ENCODE assay signal across 16 cellular contexts in the genomic region with DNA sequence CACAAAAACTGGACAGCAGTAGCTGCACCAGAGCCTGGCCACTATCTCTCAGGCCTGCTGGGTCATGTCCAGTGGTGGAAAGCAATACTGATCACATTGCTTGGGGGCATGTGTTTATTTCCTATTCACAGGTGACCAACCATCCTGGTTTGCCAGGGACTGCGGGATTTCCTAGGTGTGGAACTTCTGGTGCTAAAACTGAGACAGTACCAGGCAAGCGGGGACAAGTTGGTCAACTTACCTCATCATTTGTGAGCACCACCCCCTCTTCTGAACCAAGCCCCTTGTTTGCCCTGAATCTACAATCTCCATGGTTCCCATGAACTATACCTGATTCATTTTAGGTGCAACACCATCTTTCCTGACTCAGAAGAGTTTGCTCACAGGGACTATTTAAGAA.
DNase-seq lines count a peak whose midpoint lies in the region; ATAC-seq and TF ChIP-seq lines count a peak whose summit lies in the region.
"Had no signal": no experiment of that assay in that cellular context is flagged by ENCODE, and none has a peak within 500 bp of the region (broad histone marks: within the 10 kb centered on the region; RNA-seq: fewer than 3 reads in every experiment).

No MANE protein-coding gene starts in this region.

- WGBS in hepatocyte (ENCODE audit: low lambda C conversion rate, missing lambda C conversion rate), result 100% methylated on average over 2 of the region's 2 CpGs
- 99 to 100% methylated on average over 2 of the region's 2 CpGs for WGBS in aorta, 2 donors

- H3K4me3 ChIP-seq in hepatocyte (no peak overlapping the region), aorta (ENCODE audit: low read length in 2 of 2) (no peak overlapping the region)
- no peak overlapping the region for H3K4me3 ChIP-seq in CD4-positive, alpha-beta memory T cell (ENCODE audit: low read length in 2 of 2)
- H3K4me3 ChIP-seq: adrenal gland, gastrocnemius medialis, skin epidermis had no signal

- H3K36me3 ChIP-seq in hepatocyte (replicated peaks; ENCODE audit: insufficient read depth, low read depth), result no peaks in the 10 kb centered on the region
- H3K36me3 ChIP-seq in aorta (ENCODE audit: control insufficient read depth in 1 of 2, insufficient read depth in 2 of 2, low read length in 1 of 2), result peaks cover 0 to 6% of the 10 kb centered on the region in 2 donors
- H3K36me3 ChIP-seq in CD4-positive, alpha-beta memory T cell (ENCODE audit: insufficient read depth, low read length), result no peaks in the 10 kb centered on the region
- H3K36me3 ChIP-seq: adrenal gland, gastrocnemius medialis had no signal

- POLR2A ChIA-PET in CD4-positive, alpha-beta memory T cell (lab: Charles Lee; ENCODE audit: partially characterized antibody), result no interaction called here

- H3K27ac Mint-ChIP-seq in activated T-cell treated with anti-CD3 and anti-CD28 coated beads, Interleukin-2, amount 50 U/mL, for 72 hours, result peak overlapping the region; percentile 97
- peak overlapping the region in 1 of 7 donors; percentile 33 for H3K27ac Mint-ChIP-seq in CD4-positive, alpha-beta memory T cell
- H3K27ac Mint-ChIP-seq: nephron had no signal

- H4K20me1 ChIP-seq in hepatocyte (ENCODE audit: insufficient read depth, poor library complexity, severe bottlenecking), result no peaks in the 10 kb centered on the region

- H3K4me3 Mint-ChIP-seq in activated T-cell treated with anti-CD3 and anti-CD28 coated beads, Interleukin-2, amount 50 U/mL, for 72 hours, result peak overlapping the region; percentile 71 to 75
- peak overlapping the region in 4 of 8 donors; percentile 0 to 45 (median 9) for H3K4me3 Mint-ChIP-seq in CD4-positive, alpha-beta memory T cell
- H3K4me3 Mint-ChIP-seq: nephron had no signal

- intact Hi-C loops in aorta (cut with DNase I), result loop anchor here in 1 of 2 donors (5.0 kb wide), 1 partner anchor 121 kb away; no protein-coding TSS in a partner anchor
- intact Hi-C loops in CD4-positive, alpha-beta memory T cell (cut with micrococcal nuclease), result no loop called here

- CTCF ChIA-PET in CD4-positive, alpha-beta memory T cell (lab: Charles Lee; ENCODE audit: partially characterized antibody), result no interaction called here

- peak; percentile 22 for DNase-seq in stimulated activated CD4-positive, alpha-beta T cell treated with anti-CD3 and anti-CD28 coated beads, Interleukin-15, amount 100 ng/mL, for 24 hours
- DNase-seq in stimulated activated CD4-positive, alpha-beta T cell treated with anti-CD3 and anti-CD28 coated beads, Interleukin-4, amount 100 ng/mL, for 24 hours, result no peak
- peak in 1 of 2 donors; percentile 28 for DNase-seq in activated T-cell treated with anti-CD3 and anti-CD28 coated beads, Interleukin-2, amount 50 U/mL, for 72 hours
- DNase-seq in hepatocyte (ENCODE audit: low spot score) (no peak), aorta (no peak), NCI-H226 (no peak), NCI-H526 treated with DMSO at 0.1 percent for 48 hours (lab: John Stamatoyannopoulos, UW) (no peak)
- no peak for DNase-seq in CD4-positive, alpha-beta memory T cell
- DNase-seq: adrenal gland, AML-193, gastrocnemius medialis, Karpas-422, NCI-H2029 treated with DMSO at 0.1 percent for 48 hours, SW 1271 had no signal

- H3K4me1 Mint-ChIP-seq in activated T-cell treated with anti-CD3 and anti-CD28 coated beads, Interleukin-2, amount 50 U/mL, for 72 hours (ENCODE audit: low read depth), result peaks cover 50% of the 10 kb centered on the region
- H3K4me1 Mint-ChIP-seq in CD4-positive, alpha-beta memory T cell, result peaks cover 10 to 17% (median 12%) of the 10 kb centered on the region in 4 donors

- H3K36me3 Mint-ChIP-seq in activated T-cell treated with anti-CD3 and anti-CD28 coated beads, Interleukin-2, amount 50 U/mL, for 72 hours (ENCODE audit: insufficient read depth in 2 of 2), result peaks cover 0 to 3% of the 10 kb centered on the region in 2 donors
- H3K36me3 Mint-ChIP-seq in CD4-positive, alpha-beta memory T cell, result no peaks in the 10 kb centered on the region

- no peak for TF ChIP-seq CTCF in hepatocyte (IDR thresholded peaks at IDR 0.05; ENCODE audit: poor library complexity)

- H3K4me2 ChIP-seq in hepatocyte, result no peak overlapping the region

- H3K9me3 ChIP-seq in hepatocyte (ENCODE audit: low read depth), result no peaks in the 10 kb centered on the region
- no peaks in the 10 kb centered on the region for H3K9me3 ChIP-seq in aorta (ENCODE audit: control insufficient read depth, low read length)
- no peaks in the 10 kb centered on the region for H3K9me3 ChIP-seq in CD4-positive, alpha-beta memory T cell (ENCODE audit: control insufficient read depth in 1 of 2, low read length in 2 of 2)
- H3K9me3 ChIP-seq: adrenal gland, gastrocnemius medialis had no signal

- no peaks in the 10 kb centered on the region for H3K27me3 ChIP-seq in hepatocyte
- no peaks in the 10 kb centered on the region for H3K27me3 ChIP-seq in aorta (ENCODE audit: control insufficient read depth in 1 of 2, insufficient read depth in 2 of 2, low read length in 1 of 2)
- H3K27me3 ChIP-seq in CD4-positive, alpha-beta memory T cell (ENCODE audit: insufficient read depth, low read length), result no peaks in the 10 kb centered on the region
- H3K27me3 ChIP-seq: adrenal gland, gastrocnemius medialis had no signal

- H3K79me2 ChIP-seq in hepatocyte, result no peaks in the 10 kb centered on the region

- no peaks in the 10 kb centered on the region for H3K9me2 ChIP-seq in hepatocyte (replicated peaks; ENCODE audit: insufficient read depth)

- peak; percentile 39 to 46 for ATAC-seq in activated T-cell treated with anti-CD3 and anti-CD28 coated beads, Interleukin-2, amount 50 U/mL, for 72 hours (replicated peaks in 1 of 2)
- ATAC-seq in aorta (ENCODE audit: low FRiP score), result no peak

- peaks cover 17% of the 10 kb centered on the region for H3K27me3 Mint-ChIP-seq in activated T-cell treated with anti-CD3 and anti-CD28 coated beads, Interleukin-2, amount 50 U/mL, for 72 hours (ENCODE audit: low read depth)
- peaks cover 0 to 1% of the 10 kb centered on the region in 2 donors for H3K27me3 Mint-ChIP-seq in CD4-positive, alpha-beta memory T cell

- H3K4me1 ChIP-seq in hepatocyte (ENCODE audit: insufficient read depth) (peaks cover 4% of the 10 kb centered on the region), aorta (ENCODE audit: control insufficient read depth in 1 of 2, insufficient read depth in 2 of 2, low read length in 2 of 2) (peaks cover 4 to 8% of the 10 kb centered on the region in 2 donors)
- H3K4me1 ChIP-seq in CD4-positive, alpha-beta memory T cell (ENCODE audit: insufficient read depth, low read length), result peaks cover 9% of the 10 kb centered on the region
- H3K4me1 ChIP-seq: adrenal gland had no signal

- H2AFZ ChIP-seq in hepatocyte, result no peak overlapping the region

- H3K27ac ChIP-seq in hepatocyte, result peak overlapping the region; percentile 74
- H3K27ac ChIP-seq in aorta (ENCODE audit: low read depth in 1 of 2, low read length in 2 of 2), result peak overlapping the region; percentile 96 to 99
- H3K27ac ChIP-seq in CD4-positive, alpha-beta memory T cell (ENCODE audit: low read depth, low read length), result no peak overlapping the region
- H3K27ac ChIP-seq: adrenal gland had no signal

- peaks cover 0 to 3% of the 10 kb centered on the region in 2 donors for H3K9me3 Mint-ChIP-seq in activated T-cell treated with anti-CD3 and anti-CD28 coated beads, Interleukin-2, amount 50 U/mL, for 72 hours
- no peaks in the 10 kb centered on the region for H3K9me3 Mint-ChIP-seq in CD4-positive, alpha-beta memory T cell
- H3K9me3 Mint-ChIP-seq: nephron had no signal
